Comparison of ENCODE assay signal across 8 cellular contexts in genomic region chr17:20226814-20227482, GRCh38.
DNase-seq lines count a peak whose midpoint lies in the region; FAIRE-seq and TF ChIP-seq lines count a peak whose summit lies in the region.

No MANE protein-coding gene starts in this region.

- peaks cover 0 to 2% of the 10 kb centered on the region in 2 donors for H3K4me1 ChIP-seq in kidney (ENCODE audit: control insufficient read depth in 1 of 2, insufficient read depth in 1 of 2, low read depth in 1 of 2, low read length in 2 of 2)

- no peak overlapping the region for H3K27ac ChIP-seq in kidney (ENCODE audit: low read depth in 2 of 2, low read length in 2 of 2)

- intact Hi-C loops in kidney (cut with DNase I), result no loop called here

- DNase-seq in CMK (ENCODE audit: low read depth), result peak; percentile 62
- peak; percentile 11 for DNase-seq in HCEC 1CT
- DNase-seq in NCI-H226, result peak; percentile 76
- DNase-seq in activated CD4-positive, CD25-positive, alpha-beta regulatory T cell treated with anti-CD3 and anti-CD28 coated beads, Interleukin-2, amount 50 U/mL, for 16 hours (ENCODE audit: low read depth, low spot score), result peak; percentile 62
- DNase-seq in cardiac fibroblast (ENCODE audit: low read depth in 2 of 2), result peak; percentile 79 to 84
- DNase-seq in kidney, result peak; percentile 84
- DNase-seq in stimulated activated CD4-positive, alpha-beta T cell treated with anti-CD3 and anti-CD28 coated beads, Interleukin-1b, Interleukin-23, amount 100 ng/mL, for 24 hours (ENCODE audit: low read depth in 4 of 4, low spot score in 1 of 4), result peak; percentile 61 to 70 (median 64)
- no peak for DNase-seq in cortex of kidney (lab: John Stamatoyannopoulos, UW)

- no peaks in the 10 kb centered on the region for H3K9me3 ChIP-seq in kidney (ENCODE audit: control insufficient read depth in 1 of 2, low read length in 2 of 2)

- TF ChIP-seq CTCF in cardiac fibroblast (IDR thresholded peaks at IDR 0.05; ENCODE audit: low read depth, low read length) (peak; percentile 83), kidney (IDR thresholded peaks at IDR 0.05; ENCODE audit: borderline replicate concordance, extremely low read depth, insufficient read depth) (peak; percentile 73)

- H3K4me3 ChIP-seq in cardiac fibroblast (replicated peaks in 1 of 2; ENCODE audit: low read depth in 2 of 2, low read length in 2 of 2) (no peak overlapping the region), kidney (ENCODE audit: low read length in 2 of 2) (no peak overlapping the region)

- no peak for FAIRE-seq in kidney (lab: Jason Lieb, UNC)

- peaks cover 0 to 5% of the 10 kb centered on the region in 2 donors for H3K36me3 ChIP-seq in kidney (ENCODE audit: control insufficient read depth in 1 of 2, insufficient read depth in 2 of 2, low read length in 2 of 2)

- no peak overlapping the region for H3K9ac ChIP-seq in kidney (ENCODE audit: low read length in 2 of 2)
